18 cellular contexts compared by ENCODE assay signal in genomic region chr16:53905028-53905427, GRCh38.
"Had no signal": no experiment of that assay in that cellular context is flagged by ENCODE, and none has a peak within 500 bp of the region (broad histone marks: within the 10 kb centered on the region; RNA-seq: fewer than 3 reads in every experiment).

No MANE protein-coding gene starts in this region.

- H3K4me3 Mint-ChIP-seq: activated naive CD4-positive, alpha-beta T cell treated with anti-CD3 and anti-CD28 coated beads, Interleukin-2, amount 10 ng/mL, durations not matched to agents 7 days and 5 days; natural killer cell; type B pancreatic cell had no signal

- H3K27ac Mint-ChIP-seq: activated naive CD4-positive, alpha-beta T cell treated with anti-CD3 and anti-CD28 coated beads, Interleukin-2, amount 10 ng/mL, durations not matched to agents 7 days and 5 days; natural killer cell; type B pancreatic cell had no signal

- DNase-seq: activated CD4-positive, alpha-beta T cell treated with anti-CD3 and anti-CD28 coated beads, Interleukin-2, amount 50 U/mL, for 4 hours; activated CD4-positive, CD25-positive, alpha-beta regulatory T cell treated with anti-CD3 and anti-CD28 coated beads, Interleukin-2, amount 50 U/mL, for 72 hours; activated naive CD4-positive, alpha-beta T cell treated with anti-CD3 and anti-CD28 coated beads, Interleukin-2, amount 10 ng/mL, durations not matched to agents 7 days and 5 days; adrenal gland; left colon; natural killer cell; ovary; psoas muscle; right cardiac atrium; stimulated activated CD4-positive, alpha-beta T cell treated with anti-CD3 and anti-CD28 coated beads, Interleukin-15, amount 100 ng/mL, for 24 hours; stimulated activated CD4-positive, alpha-beta T cell treated with anti-CD3 and anti-CD28 coated beads, Interleukin-2, amount 100 ng/mL, for 48 hours; stomach; testis had no signal

- H3K4me2 ChIP-seq: hepatocyte had no signal

- H2AFZ ChIP-seq: hepatocyte had no signal

- H3K79me2 ChIP-seq: hepatocyte had no signal

- H3K36me3 ChIP-seq: adrenal gland, ovary, stomach had no signal

- ATAC-seq: left colon, natural killer cell, right cardiac atrium had no signal

- H3K27me3 ChIP-seq: adrenal gland, foreskin keratinocyte, hepatocyte, ovary, stomach, testis had no signal

- H3K9me3 ChIP-seq: adrenal gland, ovary, psoas muscle, stomach, testis had no signal

- H3K4me3 ChIP-seq: adrenal gland, hepatocyte, lung, ovary, psoas muscle, stomach, testis had no signal

- H3K27ac ChIP-seq: adrenal gland, epithelial cell of prostate, foreskin keratinocyte, hepatocyte, ovary, psoas muscle, stomach, testis had no signal

- H3K4me1 ChIP-seq: adrenal gland, foreskin keratinocyte, psoas muscle, testis had no signal

- H3K9me3 Mint-ChIP-seq: activated naive CD4-positive, alpha-beta T cell treated with anti-CD3 and anti-CD28 coated beads, Interleukin-2, amount 10 ng/mL, durations not matched to agents 7 days and 5 days; natural killer cell had no signal

- H3K36me3 Mint-ChIP-seq: activated naive CD4-positive, alpha-beta T cell treated with anti-CD3 and anti-CD28 coated beads, Interleukin-2, amount 10 ng/mL, durations not matched to agents 7 days and 5 days; natural killer cell had no signal

- H3K27me3 Mint-ChIP-seq: activated naive CD4-positive, alpha-beta T cell treated with anti-CD3 and anti-CD28 coated beads, Interleukin-2, amount 10 ng/mL, durations not matched to agents 7 days and 5 days; type B pancreatic cell had no signal
